Comparison of ENCODE assay signal across 24 cellular contexts in the genomic region with DNA sequence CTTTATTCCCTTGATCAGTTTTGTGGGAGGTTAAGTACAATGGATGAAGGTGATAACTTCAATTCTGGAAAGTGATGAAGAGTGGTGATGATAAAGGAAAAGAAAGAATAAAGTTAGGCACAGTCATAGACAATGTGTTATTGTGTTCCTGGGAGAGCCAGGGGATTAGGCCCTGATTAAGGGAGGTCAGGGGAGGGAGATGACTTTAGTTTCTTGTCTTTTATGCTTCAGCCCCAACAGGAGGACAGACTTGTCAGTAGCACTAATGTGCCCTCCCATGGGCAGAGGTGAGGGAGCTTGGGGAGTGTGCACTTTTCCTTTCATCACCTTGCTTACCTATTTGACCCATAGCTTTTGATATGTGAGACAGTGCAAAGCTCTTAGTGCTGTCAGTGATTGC.
"Had no signal": no experiment of that assay in that cellular context is flagged by ENCODE, and none has a peak within 500 bp of the region (broad histone marks: within the 10 kb centered on the region; RNA-seq: fewer than 3 reads in every experiment).

No MANE protein-coding gene starts in this region.

- H3K36me3 Mint-ChIP-seq: mesothelial cell of epicardium had no signal

- H3K4me1 ChIP-seq: colonic mucosa, esophagus squamous epithelium, gastrocnemius medialis, heart right ventricle, left lung, lower lobe of right lung had no signal

- H3K27ac Mint-ChIP-seq: dendritic cell treated with granulocyte-macrophage colony-stimulating factor and Interleukin-4, amounts not matched to agents 40 ng/mL and 50 ng/mL, for 4 days; effector memory CD8-positive, alpha-beta T cell; endodermal cell; mesothelial cell of epicardium had no signal

- H3K9me3 Mint-ChIP-seq: dendritic cell treated with granulocyte-macrophage colony-stimulating factor and Interleukin-4, amounts not matched to agents 40 ng/mL and 50 ng/mL, for 4 days; effector memory CD8-positive, alpha-beta T cell; endodermal cell; mesothelial cell of epicardium had no signal

- DNase-seq: colonic mucosa; cortex of kidney; effector CD8-positive, alpha-beta T cell; effector memory CD8-positive, alpha-beta T cell; endodermal cell; erythroblast; esophagus squamous epithelium; foreskin fibroblast; foreskin melanocyte; gastrocnemius medialis; glutamatergic neuron; head of caudate nucleus; heart right ventricle; hippocampal formation; left cardiac atrium; left lung; left ventricle myocardium superior; lower lobe of right lung; mesenchymal stem cell; mucosa of descending colon had no signal

- H3K27ac ChIP-seq: colonic mucosa, epithelial cell of prostate, esophagus squamous epithelium, gastrocnemius medialis, heart right ventricle, left lung, lower lobe of right lung had no signal

- H3K4me3 ChIP-seq: colonic mucosa, esophagus squamous epithelium, gastrocnemius medialis, heart right ventricle, left lung, lower lobe of right lung, mucosa of descending colon had no signal

- H3K27me3 Mint-ChIP-seq: dendritic cell treated with granulocyte-macrophage colony-stimulating factor and Interleukin-4, amounts not matched to agents 40 ng/mL and 50 ng/mL, for 4 days had no signal

- ATAC-seq: effector memory CD8-positive, alpha-beta T cell; esophagus mucosa; gastrocnemius medialis; heart right ventricle; left cardiac atrium; left lung; left ventricle myocardium superior; lower lobe of right lung; mucosa of descending colon had no signal

- H3K36me3 ChIP-seq: colonic mucosa, gastrocnemius medialis, left lung had no signal

- H3K4me1 Mint-ChIP-seq: mesothelial cell of epicardium had no signal

- H3K9me3 ChIP-seq: colonic mucosa, esophagus squamous epithelium, gastrocnemius medialis, heart right ventricle, left lung, lower lobe of right lung, mucosa of descending colon had no signal

- H3K27me3 ChIP-seq: colonic mucosa, esophagus squamous epithelium, gastrocnemius medialis, heart right ventricle, left lung had no signal

- H3K4me3 Mint-ChIP-seq: dendritic cell treated with granulocyte-macrophage colony-stimulating factor and Interleukin-4, amounts not matched to agents 40 ng/mL and 50 ng/mL, for 4 days; effector memory CD8-positive, alpha-beta T cell; endodermal cell; mesothelial cell of epicardium had no signal
